12 cellular contexts compared by ENCODE assay signal in the genomic region with DNA sequence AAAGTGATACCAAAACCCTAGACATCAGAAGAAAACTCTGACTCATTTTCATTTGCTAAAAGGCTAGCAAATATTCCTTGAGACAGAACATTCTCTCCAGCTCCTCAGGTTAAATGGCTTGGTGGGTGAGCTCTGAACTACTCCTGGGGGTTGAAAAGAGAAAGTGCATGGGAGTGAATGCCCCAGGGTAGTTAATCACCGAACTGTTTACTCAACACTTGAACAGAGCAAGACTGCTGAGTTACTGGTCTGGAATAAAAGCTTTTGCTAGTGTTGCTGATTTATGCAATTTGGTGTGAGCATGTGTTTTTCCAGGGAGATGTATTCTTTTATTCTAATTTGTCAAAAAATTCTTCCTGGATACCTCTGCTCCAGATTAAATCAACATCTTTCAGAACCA.
DNase-seq lines count a peak whose midpoint lies in the region; ATAC-seq, FAIRE-seq and TF ChIP-seq lines count a peak whose summit lies in the region.
"Had no signal": no experiment of that assay in that cellular context is flagged by ENCODE, and none has a peak within 500 bp of the region (broad histone marks: within the 10 kb centered on the region; RNA-seq: fewer than 3 reads in every experiment).

No MANE protein-coding gene starts in this region.

- H3K4me1 ChIP-seq in neural progenitor cell = peaks cover 8% of the 10 kb centered on the region
- H3K4me1 ChIP-seq in kidney (ENCODE audit: control insufficient read depth in 1 of 2, insufficient read depth in 1 of 2, low read depth in 1 of 2, low read length in 2 of 2) = no peaks in the 10 kb centered on the region

- peaks cover 2% of the 10 kb centered on the region for H3K9me3 Mint-ChIP-seq in neural progenitor cell

- H2AFZ ChIP-seq in neural progenitor cell (replicated peaks) = no peak overlapping the region

- no peaks in the 10 kb centered on the region for H3K27me3 ChIP-seq in neural progenitor cell

- peaks cover 5% of the 10 kb centered on the region for H3F3A ChIP-seq in neural progenitor cell (ENCODE audit: low read depth)

- H3K4me1 Mint-ChIP-seq in neural progenitor cell = peaks cover 3% of the 10 kb centered on the region
- H3K4me1 Mint-ChIP-seq: CD8-positive, alpha-beta memory T cell had no signal

- no peak overlapping the region for H3K27ac Mint-ChIP-seq in neural progenitor cell
- H3K27ac Mint-ChIP-seq: CD8-positive, alpha-beta memory T cell had no signal

- H3K4me2 ChIP-seq in neural progenitor cell = no peak overlapping the region

- no peak overlapping the region for H3K27ac ChIP-seq in neural progenitor cell
- peak overlapping the region in 1 of 2 donors; percentile 8 for H3K27ac ChIP-seq in kidney (ENCODE audit: low read depth in 2 of 2, low read length in 2 of 2)

- no peaks in the 10 kb centered on the region for H3K36me3 Mint-ChIP-seq in neural progenitor cell
- H3K36me3 Mint-ChIP-seq: CD8-positive, alpha-beta memory T cell had no signal

- H3K9ac ChIP-seq in neural progenitor cell (no peak overlapping the region), kidney (ENCODE audit: low read length in 2 of 2) (no peak overlapping the region)

- H4K20me1 ChIP-seq in neural progenitor cell (ENCODE audit: low read depth) = no peaks in the 10 kb centered on the region

- no peaks in the 10 kb centered on the region for H3K79me2 ChIP-seq in neural progenitor cell (ENCODE audit: low read depth)

- peaks cover 2% of the 10 kb centered on the region for H3K27me3 Mint-ChIP-seq in neural progenitor cell (ENCODE audit: insufficient read depth, low read depth)

- ATAC-seq in HG03457 (IDR thresholded peaks at IDR 0.05; ENCODE audit: unreplicated experiment) (no peak), HG03108 (IDR thresholded peaks at IDR 0.05; ENCODE audit: unreplicated experiment) (no peak)

- DNase-seq in HEK293T (ENCODE audit: extremely low spot score) = peak; percentile 68
- DNase-seq in NCI-H226 = peak; percentile 90
- DNase-seq in cerebellar cortex (ENCODE audit: low spot score) = peak; percentile 6
- DNase-seq in neural progenitor cell (ENCODE audit: low spot score) = peak; percentile 55
- DNase-seq in ACHN = no peak
- DNase-seq in kidney = no peak
- DNase-seq: activated CD4-positive, alpha-beta T cell treated with anti-CD3 and anti-CD28 coated beads for 4 hours; activated effector memory CD4-positive, alpha-beta T cell treated with anti-CD3 and anti-CD28 coated beads, Interleukin-2, amount 50 U/mL, for 16 hours; CD8-positive, alpha-beta memory T cell; NCI-H2029 treated with DMSO at 0.1 percent for 48 hours had no signal

- CTCF ChIA-PET in HEK293T (lab: Yijun Ruan, JAX) = interaction anchor here (0.6 kb wide), 1 partner anchor 11 kb away, joined by 3 read pairs; no protein-coding TSS in a partner anchor

- no peak overlapping the region for H3K4me3 Mint-ChIP-seq in neural progenitor cell
- H3K4me3 Mint-ChIP-seq: CD8-positive, alpha-beta memory T cell had no signal

- no peaks in the 10 kb centered on the region for H3K9me3 ChIP-seq in neural progenitor cell (ENCODE audit: low read depth)
- H3K9me3 ChIP-seq in kidney (ENCODE audit: control insufficient read depth in 1 of 2, low read length in 2 of 2) = no peaks in the 10 kb centered on the region

- in situ Hi-C loops in ACHN (cut with HindIII; ENCODE audit: low pct_ligation_motif_present, low pct_unique_long_range_greater_than_20kb, low sequenced_read_pairs) = no loop called here

- no peak for FAIRE-seq in kidney (lab: Jason Lieb, UNC)

- intact Hi-C loops in kidney (cut with DNase I) = no loop called here

- H3K4me3 ChIP-seq in neural progenitor cell (no peak overlapping the region), kidney (ENCODE audit: low read length in 2 of 2) (no peak overlapping the region)

- TF ChIP-seq CTCF in neural progenitor cell (IDR thresholded peaks at IDR 0.05) (peak; percentile 31), kidney (IDR thresholded peaks at IDR 0.05; ENCODE audit: borderline replicate concordance, extremely low read depth, insufficient read depth) (no peak)

- POLR2A ChIA-PET in HEK293T (lab: Yijun Ruan, JAX) = no interaction called here

- no peaks in the 10 kb centered on the region for H3K36me3 ChIP-seq in neural progenitor cell
- no peaks in the 10 kb centered on the region for H3K36me3 ChIP-seq in kidney (ENCODE audit: control insufficient read depth in 1 of 2, insufficient read depth in 2 of 2, low read length in 2 of 2)

TF ChIP-seq in HEK293T, 16 proteins besides CTCF, POLR2A, EP300 and RAD21:
- no peak for TF ChIP-seq FOXK2 (IDR thresholded peaks at IDR 0.05)
- TF ChIP-seq TARDBP (IDR thresholded peaks at IDR 0.05) = no peak
- TF ChIP-seq HDGF (IDR thresholded peaks at IDR 0.05; ENCODE audit: borderline replicate concordance) = no peak
- TF ChIP-seq FOXA1 (IDR thresholded peaks at IDR 0.05) = no peak
- TF ChIP-seq, protein P1, sequence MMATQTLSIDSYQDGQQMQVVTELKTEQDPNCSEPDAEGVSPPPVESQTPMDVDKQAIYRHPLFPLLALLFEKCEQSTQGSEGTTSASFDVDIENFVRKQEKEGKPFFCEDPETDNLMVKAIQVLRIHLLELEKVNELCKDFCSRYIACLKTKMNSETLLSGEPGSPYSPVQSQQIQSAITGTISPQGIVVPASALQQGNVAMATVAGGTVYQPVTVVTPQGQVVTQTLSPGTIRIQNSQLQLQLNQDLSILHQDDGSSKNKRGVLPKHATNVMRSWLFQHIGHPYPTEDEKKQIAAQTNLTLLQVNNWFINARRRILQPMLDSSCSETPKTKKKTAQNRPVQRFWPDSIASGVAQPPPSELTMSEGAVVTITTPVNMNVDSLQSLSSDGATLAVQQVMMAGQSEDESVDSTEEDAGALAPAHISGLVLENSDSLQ (IDR thresholded peaks at IDR 0.05) = peak; percentile 76
- no peak for TF ChIP-seq FOXM1 (IDR thresholded peaks at IDR 0.05; ENCODE audit: borderline replicate concordance)
- no peak for TF ChIP-seq L3MBTL2 (conservative IDR thresholded peaks at IDR 0.05)
- TF ChIP-seq CTBP1 (IDR thresholded peaks at IDR 0.05; ENCODE audit: borderline replicate concordance) = no peak

Comparison
In these comparisons a context has a peak if more than half of its experiments do, and no peak if none do; other contexts are left out.
1. DNase-seq: peak in HEK293T (single experiment), NCI-H226 (single experiment), cerebellar cortex (single experiment) and neural progenitor cell (single experiment); none in ACHN (single experiment) and kidney (single experiment).